Comparison of ENCODE assay signal across 1 cellular context in genomic region chr10:30755474-30755873, GRCh38.
TF ChIP-seq lines count a peak whose summit lies in the region.

No MANE protein-coding gene starts in this region.

TF ChIP-seq in IMR-90, 13 proteins besides CTCF, POLR2A, EP300 and RAD21 (continued from another document):
- TF ChIP-seq USF2 (IDR thresholded peaks at IDR 0.05; ENCODE audit: low read depth, low read length) (no peak), MXI1 (IDR thresholded peaks at IDR 0.05; ENCODE audit: borderline replicate concordance, low read depth, low read length) (no peak)
